9 cellular contexts compared by ENCODE assay signal in the genomic region with DNA sequence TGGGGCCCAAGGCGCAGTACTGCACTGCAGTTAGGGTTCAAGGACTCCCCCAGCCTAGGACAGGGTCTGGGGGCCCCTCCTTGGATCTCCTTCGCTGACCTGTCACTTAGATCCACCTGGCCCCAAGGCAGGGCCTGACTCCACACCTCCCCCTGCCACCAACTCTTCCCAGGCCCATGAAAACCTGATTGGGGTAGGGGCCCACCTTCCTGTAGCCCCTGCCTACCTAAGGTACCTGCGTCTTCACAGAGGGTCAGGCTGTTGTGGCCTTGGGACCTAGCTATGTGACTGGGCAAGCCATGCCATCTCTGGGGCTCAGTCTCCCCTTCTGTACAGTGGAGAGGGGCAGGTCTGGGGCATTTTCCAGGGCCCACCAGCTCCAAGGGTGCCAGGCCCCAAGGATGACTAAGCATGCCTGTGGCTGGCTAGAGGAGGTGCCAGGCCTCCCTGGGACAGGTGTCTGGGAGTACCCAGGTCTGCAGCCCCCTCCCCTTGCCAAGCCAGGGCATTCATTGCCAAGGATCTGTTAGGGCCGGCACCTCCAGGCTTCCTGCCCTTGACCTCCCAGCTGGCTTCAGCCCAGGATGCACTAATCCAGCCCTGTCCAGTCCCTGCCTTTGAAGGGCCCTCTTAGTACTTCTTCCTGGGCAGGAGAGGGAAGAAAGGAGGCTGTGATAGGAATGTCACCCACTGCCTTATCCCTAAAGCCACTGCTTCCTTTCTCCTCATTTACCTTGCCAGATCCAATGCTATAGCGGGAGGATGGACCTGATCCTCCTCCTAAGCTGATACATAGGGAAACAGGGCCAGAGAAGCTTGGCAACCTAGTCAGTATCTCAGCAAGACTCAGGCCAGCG. TPM values are rescaled to one million over a fixed set of nuclear protein-coding genes. Genes with fewer than 3 reads are reported as not detected.
DNase-seq lines count a peak whose midpoint lies in the region; ATAC-seq, FAIRE-seq and TF ChIP-seq lines count a peak whose summit lies in the region.
"Had no signal": no experiment of that assay in that cellular context is flagged by ENCODE, and none has a peak within 500 bp of the region (broad histone marks: within the 10 kb centered on the region; RNA-seq: fewer than 3 reads in every experiment).

No MANE protein-coding gene starts in this region.

- ATAC-seq in GM21619 (IDR thresholded peaks at IDR 0.05; ENCODE audit: unreplicated experiment): peak; percentile 6
- ATAC-seq in SK-N-SH treated with all-trans-retinoic acid at 6 μM for 48 hours: peak; percentile 21

- H3K4me3 ChIP-seq in fibroblast of villous mesenchyme (ENCODE audit: low read depth, low read length): peak overlapping the region; percentile 65
- peak overlapping the region; percentile 74 for H3K4me3 ChIP-seq in skeletal muscle cell (ENCODE audit: low read depth, low read length)

- no peak for TF ChIP-seq CTCF in fibroblast of villous mesenchyme (IDR thresholded peaks at IDR 0.05; ENCODE audit: insufficient read depth, low read depth, low read length)

- no peak for DNase-seq in fibroblast of villous mesenchyme (ENCODE audit: low read depth)
- DNase-seq in skeletal muscle cell (ENCODE audit: low read depth): no peak
- no peak for DNase-seq in hepatic stellate cell (ENCODE audit: low spot score)
- no peak for DNase-seq in NCI-H446 (lab: John Stamatoyannopoulos, UW)
- no peak for DNase-seq in GM12891 (ENCODE audit: insufficient read length, low spot score)
- no peak for DNase-seq in midbrain (lab: John Stamatoyannopoulos, UW)

- TF ChIP-seq POLR2A in GM12891 (IDR thresholded peaks at IDR 0.05; ENCODE audit: low read depth, low read length): no peak

- no peak for FAIRE-seq in GM12891 (lab: Jason Lieb, UNC)

TF ChIP-seq in SK-N-SH treated with all-trans-retinoic acid at 6 μM for 48 hours, 23 proteins besides CTCF, POLR2A, EP300 and RAD21 (continues in another document):
- TF ChIP-seq, protein P1, sequence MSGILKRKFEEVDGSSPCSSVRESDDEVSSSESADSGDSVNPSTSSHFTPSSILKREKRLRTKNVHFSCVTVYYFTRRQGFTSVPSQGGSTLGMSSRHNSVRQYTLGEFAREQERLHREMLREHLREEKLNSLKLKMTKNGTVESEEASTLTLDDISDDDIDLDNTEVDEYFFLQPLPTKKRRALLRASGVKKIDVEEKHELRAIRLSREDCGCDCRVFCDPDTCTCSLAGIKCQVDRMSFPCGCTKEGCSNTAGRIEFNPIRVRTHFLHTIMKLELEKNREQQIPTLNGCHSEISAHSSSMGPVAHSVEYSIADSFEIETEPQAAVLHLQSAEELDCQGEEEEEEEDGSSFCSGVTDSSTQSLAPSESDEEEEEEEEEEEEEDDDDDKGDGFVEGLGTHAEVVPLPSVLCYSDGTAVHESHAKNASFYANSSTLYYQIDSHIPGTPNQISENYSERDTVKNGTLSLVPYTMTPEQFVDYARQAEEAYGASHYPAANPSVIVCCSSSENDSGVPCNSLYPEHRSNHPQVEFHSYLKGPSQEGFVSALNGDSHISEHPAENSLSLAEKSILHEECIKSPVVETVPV (CRISPR knock-in tag; IDR thresholded peaks at IDR 0.05): no peak
- TF ChIP-seq, protein P2, sequence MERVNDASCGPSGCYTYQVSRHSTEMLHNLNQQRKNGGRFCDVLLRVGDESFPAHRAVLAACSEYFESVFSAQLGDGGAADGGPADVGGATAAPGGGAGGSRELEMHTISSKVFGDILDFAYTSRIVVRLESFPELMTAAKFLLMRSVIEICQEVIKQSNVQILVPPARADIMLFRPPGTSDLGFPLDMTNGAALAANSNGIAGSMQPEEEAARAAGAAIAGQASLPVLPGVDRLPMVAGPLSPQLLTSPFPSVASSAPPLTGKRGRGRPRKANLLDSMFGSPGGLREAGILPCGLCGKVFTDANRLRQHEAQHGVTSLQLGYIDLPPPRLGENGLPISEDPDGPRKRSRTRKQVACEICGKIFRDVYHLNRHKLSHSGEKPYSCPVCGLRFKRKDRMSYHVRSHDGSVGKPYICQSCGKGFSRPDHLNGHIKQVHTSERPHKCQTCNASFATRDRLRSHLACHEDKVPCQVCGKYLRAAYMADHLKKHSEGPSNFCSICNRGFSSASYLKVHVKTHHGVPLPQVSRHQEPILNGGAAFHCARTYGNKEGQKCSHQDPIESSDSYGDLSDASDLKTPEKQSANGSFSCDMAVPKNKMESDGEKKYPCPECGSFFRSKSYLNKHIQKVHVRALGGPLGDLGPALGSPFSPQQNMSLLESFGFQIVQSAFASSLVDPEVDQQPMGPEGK (CRISPR knock-in tag; IDR thresholded peaks at IDR 0.05; ENCODE audit: borderline replicate concordance): no peak
- TF ChIP-seq PPARA (CRISPR knock-in tag; IDR thresholded peaks at IDR 0.05; ENCODE audit: borderline replicate concordance) (no peak), ZFP30 (CRISPR knock-in tag; IDR thresholded peaks at IDR 0.05) (no peak), ARNTL (CRISPR knock-in tag; IDR thresholded peaks at IDR 0.05; ENCODE audit: borderline replicate concordance, low read depth) (no peak), ZNF565 (CRISPR knock-in tag; conservative IDR thresholded peaks at IDR 0.05; ENCODE audit: low read depth) (no peak)
- TF ChIP-seq, protein P3, sequence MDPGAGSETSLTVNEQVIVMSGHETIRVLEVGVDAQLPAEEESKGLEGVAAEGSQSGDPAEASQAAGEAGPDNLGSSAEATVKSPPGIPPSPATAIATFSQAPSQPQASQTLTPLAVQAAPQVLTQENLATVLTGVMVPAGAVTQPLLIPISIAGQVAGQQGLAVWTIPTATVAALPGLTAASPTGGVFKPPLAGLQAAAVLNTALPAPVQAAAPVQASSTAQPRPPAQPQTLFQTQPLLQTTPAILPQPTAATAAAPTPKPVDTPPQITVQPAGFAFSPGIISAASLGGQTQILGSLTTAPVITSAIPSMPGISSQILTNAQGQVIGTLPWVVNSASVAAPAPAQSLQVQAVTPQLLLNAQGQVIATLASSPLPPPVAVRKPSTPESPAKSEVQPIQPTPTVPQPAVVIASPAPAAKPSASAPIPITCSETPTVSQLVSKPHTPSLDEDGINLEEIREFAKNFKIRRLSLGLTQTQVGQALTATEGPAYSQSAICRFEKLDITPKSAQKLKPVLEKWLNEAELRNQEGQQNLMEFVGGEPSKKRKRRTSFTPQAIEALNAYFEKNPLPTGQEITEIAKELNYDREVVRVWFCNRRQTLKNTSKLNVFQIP (CRISPR knock-in tag; IDR thresholded peaks at IDR 0.05; ENCODE audit: borderline replicate concordance, low read depth): no peak

TF ChIP-seq in GM12891, 5 proteins besides CTCF, POLR2A, EP300 and RAD21:
- no peak for TF ChIP-seq SPI1 (IDR thresholded peaks at IDR 0.05; ENCODE audit: low read depth, low read length)
- no peak for TF ChIP-seq POU2F2 (IDR thresholded peaks at IDR 0.05; ENCODE audit: low read depth, low read length)
- TF ChIP-seq POLR2AphosphoS5 (IDR thresholded peaks at IDR 0.05; ENCODE audit: low read depth, low read length): no peak
- TF ChIP-seq PAX5 (IDR thresholded peaks at IDR 0.05; ENCODE audit: insufficient read depth, low read length, severe bottlenecking): no peak
- no peak for TF ChIP-seq TAF1 (IDR thresholded peaks at IDR 0.05; ENCODE audit: low read depth, low read length)

RNA-seq across cellular contexts. Expression of a gene that starts 1.3 kb away (rescaled TPM):
- 44.9 and 50.6 TPM in 2 replicates for total RNA-seq in fibroblast of villous mesenchyme
- 29.8 TPM for polyA plus RNA-seq in GM12891 (2012; ENCODE audit: low read depth, missing spikeins)

RNA-seq across cellular contexts. Expression of a gene that starts 57.0 kb away (rescaled TPM):
- total RNA-seq in fibroblast of villous mesenchyme: under 0.01 and 0.64 TPM in 2 replicates
- polyA plus RNA-seq in GM12891 (2012; ENCODE audit: low read depth, missing spikeins): not detected
- total RNA-seq: HT1080 had no signal
